ENCODE assay signal across 11 cellular contexts in the genomic region with DNA sequence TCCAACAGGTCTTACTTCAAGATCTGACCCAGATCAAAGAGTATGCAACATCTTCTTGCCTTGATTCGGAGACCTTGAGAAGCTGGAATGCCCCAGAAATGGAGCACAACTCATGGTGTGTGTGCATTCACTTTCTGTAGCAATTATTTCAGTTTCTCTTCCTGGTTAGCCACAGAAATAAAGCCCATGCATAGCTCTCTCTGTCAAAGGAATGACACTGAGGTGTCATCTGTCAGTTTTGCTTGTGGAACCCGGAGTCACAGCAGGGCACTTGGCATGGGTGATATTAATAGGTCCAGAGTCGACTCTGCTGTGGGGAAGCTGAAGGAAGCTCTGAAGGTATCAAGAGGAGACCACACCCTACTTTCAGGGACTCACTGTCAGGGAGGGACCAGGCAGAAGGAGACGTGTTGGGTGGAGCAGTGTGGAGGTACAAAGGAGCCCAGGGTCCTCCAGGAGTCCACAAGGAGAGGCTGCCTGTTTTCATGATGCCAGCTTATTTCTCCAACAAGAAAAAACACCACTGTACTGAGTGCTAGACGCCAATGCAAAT. TPM values are rescaled to one million over a fixed set of nuclear protein-coding genes. Genes with fewer than 3 reads are reported as not detected.
A peak's percentile ranks its signal among the peaks of the same experiment; 100 is the strongest.
DNase-seq lines count a peak whose midpoint lies in the region; ATAC-seq and TF ChIP-seq lines count a peak whose summit lies in the region.
"Had no signal": no experiment of that assay in that cellular context is flagged by ENCODE, and none has a peak within 500 bp of the region (broad histone marks: within the 10 kb centered on the region; RNA-seq: fewer than 3 reads in every experiment).

No MANE protein-coding gene starts in this region.

- TF ChIP-seq CTCF in GM20000 (IDR thresholded peaks at IDR 0.05; ENCODE audit: extremely low read depth, missing control alignments), result no peak

- H3K27ac Mint-ChIP-seq in activated T-helper 1 cell treated with anti-CD3 and anti-CD28 coated beads, Interleukin-12 subunit alpha, Interleukin-12 subunit beta, Interleukin-2, Interleukin-4 antibody, amounts not matched to agents 30 ng/mL and 10 ng/mL and 1 ng/mL, durations not matched to agents 14 hours and 24 hours and 36 hours, result peak overlapping the region; percentile 34
- H3K27ac Mint-ChIP-seq: activated naive CD8-positive, alpha-beta T cell; HFFc6 had no signal

- H3K27me3 Mint-ChIP-seq in activated T-helper 1 cell treated with anti-CD3 and anti-CD28 coated beads, Interleukin-12 subunit alpha, Interleukin-12 subunit beta, Interleukin-2, Interleukin-4 antibody, amounts not matched to agents 30 ng/mL and 10 ng/mL and 1 ng/mL, durations not matched to agents 14 hours and 24 hours and 36 hours (ENCODE audit: insufficient read depth), result no peaks in the 10 kb centered on the region
- H3K27me3 Mint-ChIP-seq: activated naive CD8-positive, alpha-beta T cell had no signal

- H3K36me3 Mint-ChIP-seq in activated T-helper 1 cell treated with anti-CD3 and anti-CD28 coated beads, Interleukin-12 subunit alpha, Interleukin-12 subunit beta, Interleukin-2, Interleukin-4 antibody, amounts not matched to agents 30 ng/mL and 10 ng/mL and 1 ng/mL, durations not matched to agents 14 hours and 24 hours and 36 hours (ENCODE audit: low read depth), result peaks cover 8% of the 10 kb centered on the region
- H3K36me3 Mint-ChIP-seq: activated naive CD8-positive, alpha-beta T cell had no signal

- intact Hi-C loops in activated T-helper 1 cell treated with anti-CD3 and anti-CD28 coated beads, Interleukin-12 subunit alpha, Interleukin-12 subunit beta, Interleukin-2, Interleukin-4 antibody, amounts not matched to agents 30 ng/mL and 10 ng/mL and 1 ng/mL, durations not matched to agents 14 hours and 24 hours and 36 hours (cut with micrococcal nuclease), result no loop called here

- peaks cover 26% of the 10 kb centered on the region for H3K9me3 Mint-ChIP-seq in activated T-helper 1 cell treated with anti-CD3 and anti-CD28 coated beads, Interleukin-12 subunit alpha, Interleukin-12 subunit beta, Interleukin-2, Interleukin-4 antibody, amounts not matched to agents 30 ng/mL and 10 ng/mL and 1 ng/mL, durations not matched to agents 14 hours and 24 hours and 36 hours
- H3K9me3 Mint-ChIP-seq: HFFc6 had no signal

- DNase-seq in GM20000 (ENCODE audit: low spot score), result peak; percentile 61
- no peak for DNase-seq in activated T-helper 1 cell treated with anti-CD3 and anti-CD28 coated beads, Interleukin-12 subunit alpha, Interleukin-12 subunit beta, Interleukin-2, Interleukin-4 antibody, amounts not matched to agents 30 ng/mL and 10 ng/mL and 1 ng/mL, durations not matched to agents 14 hours and 24 hours and 36 hours (ENCODE audit: low spot score)
- no peak for DNase-seq in activated gamma-delta T cell (lab: John Stamatoyannopoulos, UW)
- DNase-seq in amygdala (lab: John Stamatoyannopoulos, UW), result no peak
- DNase-seq in activated CD8-positive, alpha-beta memory T cell treated with anti-CD3 and anti-CD28 coated beads for 24 hours, result no peak
- no peak for DNase-seq in NCI-H2029 treated with DMSO at 0.1 percent for 48 hours (lab: John Stamatoyannopoulos, UW)
- DNase-seq: HFFc6; stimulated activated CD4-positive, alpha-beta T cell treated with anti-CD3 and anti-CD28 coated beads, Interleukin-15, amount 100 ng/mL, for 24 hours had no signal

- H3K4me1 Mint-ChIP-seq in activated T-helper 1 cell treated with anti-CD3 and anti-CD28 coated beads, Interleukin-12 subunit alpha, Interleukin-12 subunit beta, Interleukin-2, Interleukin-4 antibody, amounts not matched to agents 30 ng/mL and 10 ng/mL and 1 ng/mL, durations not matched to agents 14 hours and 24 hours and 36 hours (ENCODE audit: low read depth), result peaks cover 41% of the 10 kb centered on the region

- ATAC-seq in GM18519 (IDR thresholded peaks at IDR 0.05; ENCODE audit: low FRiP score, unreplicated experiment) (peak; percentile 68), HG03025 (IDR thresholded peaks at IDR 0.05; ENCODE audit: low FRiP score, unreplicated experiment) (peak; percentile 86)

- no peak overlapping the region for H3K4me3 Mint-ChIP-seq in activated T-helper 1 cell treated with anti-CD3 and anti-CD28 coated beads, Interleukin-12 subunit alpha, Interleukin-12 subunit beta, Interleukin-2, Interleukin-4 antibody, amounts not matched to agents 30 ng/mL and 10 ng/mL and 1 ng/mL, durations not matched to agents 14 hours and 24 hours and 36 hours
- H3K4me3 Mint-ChIP-seq: activated naive CD8-positive, alpha-beta T cell; HFFc6 had no signal

RNA-seq across cellular contexts. Expression of gene CLNK, which starts 10.7 kb away (rescaled TPM):
- 0.57 and 1.1 TPM in 2 replicates for total RNA-seq in activated T-helper 1 cell treated with anti-CD3 and anti-CD28 coated beads, Interleukin-12 subunit alpha, Interleukin-12 subunit beta, Interleukin-2, Interleukin-4 antibody, amounts not matched to agents 30 ng/mL and 10 ng/mL and 1 ng/mL, durations not matched to agents 14 hours and 24 hours and 36 hours
- total RNA-seq: HFFc6 had no signal
